ENCODE assay signal across 22 cellular contexts in the genomic region with DNA sequence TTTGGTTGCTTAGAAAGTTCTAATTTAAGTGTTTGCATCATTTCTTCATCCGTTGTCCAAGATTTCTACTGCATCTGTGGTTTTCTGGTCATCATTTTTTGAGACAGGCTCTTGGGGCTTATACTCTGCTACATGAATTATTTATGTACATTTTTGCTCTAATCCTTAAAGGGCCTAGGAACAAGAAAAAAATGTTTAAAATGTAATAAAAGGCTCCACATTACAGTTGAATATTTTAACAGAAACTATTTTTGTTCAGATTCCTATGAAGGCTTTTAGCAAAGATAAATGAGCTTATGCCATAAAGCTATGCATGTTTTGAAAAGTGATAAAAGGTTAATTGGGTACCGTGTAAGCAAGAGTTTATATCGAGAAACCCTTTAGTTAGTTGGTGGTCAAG.
"Had no signal": no experiment of that assay in that cellular context is flagged by ENCODE, and none has a peak within 500 bp of the region (broad histone marks: within the 10 kb centered on the region; RNA-seq: fewer than 3 reads in every experiment).

No MANE protein-coding gene starts in this region.

- H3K9me3 ChIP-seq: ascending aorta, heart right ventricle, neutrophil, pancreas, psoas muscle, right atrium auricular region, upper lobe of right lung had no signal

- H3K36me3 ChIP-seq: ascending aorta, brain microvascular endothelial cell, heart right ventricle, neutrophil, pancreas, right atrium auricular region, upper lobe of right lung had no signal

- H3K4me3 ChIP-seq: ascending aorta, heart right ventricle, pancreas, psoas muscle, right atrium auricular region, upper lobe of right lung had no signal

- DNase-seq: activated CD4-positive, alpha-beta T cell treated with anti-CD3 and anti-CD28 coated beads for 1 hour; activated CD4-positive, alpha-beta T cell treated with anti-CD3 and anti-CD28 coated beads, Interleukin-2, amount 50 U/mL, for 1 hour; activated gamma-delta T cell treated with Interleukin-2 at 50 U/mL for 16 hours; activated T-cell treated with anti-CD3 and anti-CD28 coated beads, Interleukin-2, amount 50 U/mL, for 1 hour; brain microvascular endothelial cell; caudate nucleus; effector memory CD8-positive, alpha-beta T cell; heart right ventricle; left colon; mesenchymal stem cell; pancreas; psoas muscle; stimulated activated CD4-positive, alpha-beta T cell treated with anti-CD3 and anti-CD28 coated beads, Interleukin-12 subunit alpha, Interleukin-12 subunit beta, amount 100 ng/mL, for 4 hours; stimulated activated CD4-positive, alpha-beta T cell treated with anti-CD3 and anti-CD28 coated beads, Interleukin-4, amount 100 ng/mL, for 4 hours; stimulated activated naive CD8-positive, alpha-beta T cell treated with anti-CD3 and anti-CD28 coated beads, Interleukin-15, Interleukin-2, amounts not matched to agents 100 U/mL and 50 U/mL, for 24 hours; upper lobe of right lung had no signal

- H3K4me1 ChIP-seq: ascending aorta, heart right ventricle, pancreas, psoas muscle, right atrium auricular region, upper lobe of right lung had no signal

- H3K27ac ChIP-seq: ascending aorta, brain microvascular endothelial cell, heart right ventricle, neutrophil, pancreas, psoas muscle, right atrium auricular region, upper lobe of right lung had no signal

- H3K27me3 ChIP-seq: ascending aorta, brain microvascular endothelial cell, heart right ventricle, neutrophil, pancreas, right atrium auricular region, upper lobe of right lung had no signal

- FAIRE-seq: endothelial cell of umbilical vein, keratinocyte, pancreas, TTC549 had no signal
